In the genomic region with DNA sequence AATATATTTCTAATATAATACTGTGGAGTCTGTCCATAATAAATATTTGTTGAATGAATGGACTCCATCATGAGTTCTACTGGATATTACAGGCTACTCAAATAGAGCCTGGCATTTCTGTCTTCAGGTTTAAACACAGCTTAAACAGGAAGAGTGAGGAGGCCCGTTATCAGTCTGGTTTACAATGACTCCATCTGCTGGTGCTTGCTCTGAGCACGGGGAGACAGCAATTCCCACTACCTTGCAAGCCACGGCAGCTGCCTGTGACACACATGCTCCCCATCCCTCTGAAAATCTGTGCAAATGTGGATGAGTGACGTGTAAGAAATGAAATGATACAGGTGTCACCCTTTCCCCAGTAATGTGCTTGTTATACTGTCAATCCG, we compare ENCODE assay signal across 11 cellular contexts.
DNase-seq lines count a peak whose midpoint lies in the region; ATAC-seq, FAIRE-seq and TF ChIP-seq lines count a peak whose summit lies in the region.
"Had no signal": no experiment of that assay in that cellular context is flagged by ENCODE, and none has a peak within 500 bp of the region (broad histone marks: within the 10 kb centered on the region; RNA-seq: fewer than 3 reads in every experiment).

No MANE protein-coding gene starts in this region.

- H3K79me2 ChIP-seq in endothelial cell of umbilical vein (ENCODE audit: control insufficient read depth, insufficient read depth, low read length), result no peaks in the 10 kb centered on the region

- H3K4me3 ChIP-seq in endothelial cell of umbilical vein (replicated peaks in 1 of 3; ENCODE audit: insufficient read depth in 1 of 3, low read depth in 1 of 3, low read length in 3 of 3) (no peak overlapping the region), adrenal gland (no peak overlapping the region)
- H3K4me3 ChIP-seq: suprapubic skin had no signal

- H3K4me2 ChIP-seq in endothelial cell of umbilical vein (ENCODE audit: insufficient read depth, low read length), result no peak overlapping the region

- H3K4me1 Mint-ChIP-seq in activated CD4-positive, alpha-beta memory T cell treated with anti-CD3 and anti-CD28 coated beads for 36 hours (ENCODE audit: low read depth), result no peaks in the 10 kb centered on the region

- WGBS in adrenal gland, 4 donors, result 59 to 80% (median 69%) methylated on average over 5 of the region's 5 CpGs

- H3K4me1 ChIP-seq in endothelial cell of umbilical vein (ENCODE audit: control insufficient read depth, extremely low read depth, insufficient read depth, low read length), result peaks cover 3% of the 10 kb centered on the region
- no peaks in the 10 kb centered on the region for H3K4me1 ChIP-seq in adrenal gland (replicated peaks in 1 of 2)
- H3K4me1 ChIP-seq: suprapubic skin had no signal

- no peak overlapping the region for H3K4me3 Mint-ChIP-seq in activated CD4-positive, alpha-beta memory T cell treated with anti-CD3 and anti-CD28 coated beads for 36 hours

- peak; percentile 74 for FAIRE-seq in endothelial cell of umbilical vein (lab: Jason Lieb, UNC)

- TF ChIP-seq CTCF in endothelial cell of umbilical vein (IDR thresholded peaks at IDR 0.05; ENCODE audit: extremely low read depth in 1 of 2, insufficient read depth in 1 of 2, low read depth in 1 of 2, low read length in 2 of 2) (peak in 1 of 2 donors; percentile 4), adrenal gland (IDR thresholded peaks at IDR 0.05) (no peak)

- ATAC-seq in HG03280 (IDR thresholded peaks at IDR 0.05; ENCODE audit: unreplicated experiment) (no peak), HG02759 (IDR thresholded peaks at IDR 0.05; ENCODE audit: unreplicated experiment) (no peak)

- H3K9me3 ChIP-seq in endothelial cell of umbilical vein (replicated peaks; ENCODE audit: control insufficient read depth, insufficient read depth, low read length) (no peaks in the 10 kb centered on the region), adrenal gland (replicated peaks in 1 of 3) (no peaks in the 10 kb centered on the region)
- H3K9me3 ChIP-seq: suprapubic skin had no signal

- no peak overlapping the region for H3K27ac Mint-ChIP-seq in activated CD4-positive, alpha-beta memory T cell treated with anti-CD3 and anti-CD28 coated beads for 36 hours
- H3K27ac Mint-ChIP-seq: activated naive CD4-positive, alpha-beta T cell treated with anti-CD3 and anti-CD28 coated beads, Interleukin-2, amount 50 U/mL, for 72 hours had no signal

- peak overlapping the region; percentile 2 for H3K27ac ChIP-seq in endothelial cell of umbilical vein (ENCODE audit: insufficient read depth, low read depth, low read length)
- H3K27ac ChIP-seq in adrenal gland, result no peak overlapping the region
- H3K27ac ChIP-seq: suprapubic skin had no signal

- no peak overlapping the region for H2AFZ ChIP-seq in endothelial cell of umbilical vein (ENCODE audit: low read depth, low read length)

- H3K36me3 Mint-ChIP-seq in activated CD4-positive, alpha-beta memory T cell treated with anti-CD3 and anti-CD28 coated beads for 36 hours, result no peaks in the 10 kb centered on the region

- no peak overlapping the region for H3K9ac ChIP-seq in endothelial cell of umbilical vein (replicated peaks; ENCODE audit: extremely low read depth, insufficient read depth, low read length)

- DNase-seq in EL (peak; percentile 17), NCI-H1694 treated with DMSO at 0.1 percent for 48 hours (lab: John Stamatoyannopoulos, UW) (peak; percentile 34), endothelial cell of umbilical vein (ENCODE audit: low read depth, low spot score) (peak; percentile 26), midbrain (lab: John Stamatoyannopoulos, UW) (peak; percentile 22), adrenal gland (no peak)
- DNase-seq in activated CD4-positive, alpha-beta memory T cell treated with anti-CD3 and anti-CD28 coated beads for 36 hours, result no peak
- DNase-seq: T-helper 1 cell had no signal

- intact Hi-C loops in endothelial cell of umbilical vein (cut with micrococcal nuclease) (loop anchor here (1.0 to 5.0 kb wide), 3 partner anchors 93 to 556 kb away; no protein-coding TSS in a partner anchor), adrenal gland (cut with DNase I) (loop anchor here in 1 of 2 donors (10.0 kb wide), 1 partner anchor 91 kb away; no protein-coding TSS in a partner anchor)
- intact Hi-C loops in activated CD4-positive, alpha-beta memory T cell treated with anti-CD3 and anti-CD28 coated beads for 36 hours (cut with micrococcal nuclease), result loop anchor here (1.0 to 10.0 kb wide), 2 partner anchors 104 to 639 kb away; no protein-coding TSS in a partner anchor

- BruUV-seq in endothelial cell of umbilical vein (replicated peaks; lab: Mats Ljungman, UMichigan), result TSS peak; percentile 2

- H3K27me3 ChIP-seq in endothelial cell of umbilical vein (ENCODE audit: control insufficient read depth in 2 of 2, insufficient read depth in 2 of 2, low read length in 2 of 2) (no peaks in the 10 kb centered on the region), adrenal gland (no peaks in the 10 kb centered on the region)
- H3K27me3 ChIP-seq: suprapubic skin had no signal

- TF ChIP-seq POLR2A in endothelial cell of umbilical vein (IDR thresholded peaks at IDR 0.05; ENCODE audit: low read depth, low read length), result no peak
- TF ChIP-seq POLR2A in adrenal gland (IDR thresholded peaks at IDR 0.05), result no peak

- H3K27me3 Mint-ChIP-seq in activated CD4-positive, alpha-beta memory T cell treated with anti-CD3 and anti-CD28 coated beads for 36 hours, result peaks cover 3% of the 10 kb centered on the region

- no peaks in the 10 kb centered on the region for H3K9me3 Mint-ChIP-seq in activated CD4-positive, alpha-beta memory T cell treated with anti-CD3 and anti-CD28 coated beads for 36 hours

- dilution Hi-C loops in endothelial cell of umbilical vein (cut with MboI; ENCODE audit: extremely low pct_ligation_motif_present, low sequenced_read_pairs), result no loop called here

- H3K36me3 ChIP-seq in endothelial cell of umbilical vein (ENCODE audit: control insufficient read depth in 2 of 2, extremely low read depth in 1 of 2, insufficient read depth in 2 of 2, low read length in 2 of 2), result peaks cover 8 to 13% of the 10 kb centered on the region in 2 experiments
- no peaks in the 10 kb centered on the region for H3K36me3 ChIP-seq in adrenal gland (replicated peaks in 1 of 2)
- H3K36me3 ChIP-seq: suprapubic skin had no signal

- no peaks in the 10 kb centered on the region for H4K20me1 ChIP-seq in endothelial cell of umbilical vein (replicated peaks; ENCODE audit: control insufficient read depth, extremely low read depth, insufficient read depth, low read length)

- H3K9me1 ChIP-seq in endothelial cell of umbilical vein (replicated peaks; ENCODE audit: control insufficient read depth, extremely low read depth, insufficient read depth, low read length), result no peaks in the 10 kb centered on the region

- POLR2A ChIA-PET in endothelial cell of umbilical vein (lab: Charles Lee), result interaction anchor here (0.9 kb wide), 1 partner anchor 594 kb away, joined by 7 read pairs; a partner anchor contains a TSS
- POLR2A ChIA-PET in activated CD4-positive, alpha-beta memory T cell treated with anti-CD3 and anti-CD28 coated beads for 36 hours (lab: Charles Lee), result no interaction called here

- CTCF ChIA-PET in endothelial cell of umbilical vein (lab: Charles Lee), result interaction anchor here (0.7 to 3.5 kb wide), 45 partner anchors 8 to 641 kb away, joined by 3 to 29 read pairs (median 4); no protein-coding TSS in a partner anchor
- CTCF ChIA-PET in activated CD4-positive, alpha-beta memory T cell treated with anti-CD3 and anti-CD28 coated beads for 36 hours (lab: Charles Lee), result interaction anchor here (1.2 kb wide), 1 partner anchor 102 kb away, joined by 7 read pairs; no protein-coding TSS in a partner anchor

TF ChIP-seq in endothelial cell of umbilical vein, 7 proteins besides CTCF, POLR2A, EP300 and RAD21:
- TF ChIP-seq GATA2 (IDR thresholded peaks at IDR 0.05; ENCODE audit: insufficient read depth, insufficient read length, low read depth, low read length), result no peak
- no peak for TF ChIP-seq MYC (IDR thresholded peaks at IDR 0.05; ENCODE audit: low read depth, low read length)
- no peak for TF ChIP-seq FOS (IDR thresholded peaks at IDR 0.05; ENCODE audit: borderline replicate concordance, insufficient read depth, low read length)
- no peak for TF ChIP-seq EZH2 (IDR thresholded peaks at IDR 0.05; ENCODE audit: borderline replicate concordance, low read depth, low read length, severe bottlenecking)
- TF ChIP-seq, protein P1, sequence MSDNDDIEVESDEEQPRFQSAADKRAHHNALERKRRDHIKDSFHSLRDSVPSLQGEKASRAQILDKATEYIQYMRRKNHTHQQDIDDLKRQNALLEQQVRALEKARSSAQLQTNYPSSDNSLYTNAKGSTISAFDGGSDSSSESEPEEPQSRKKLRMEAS (IDR thresholded peaks at IDR 0.05; ENCODE audit: insufficient read depth, insufficient read length), result no peak
- no peak for TF ChIP-seq JUN (IDR thresholded peaks at IDR 0.05; ENCODE audit: borderline replicate concordance, insufficient read depth, insufficient read length, low read depth)
- no peak for TF ChIP-seq POLR2AphosphoS5 (IDR thresholded peaks at IDR 0.05; ENCODE audit: insufficient read depth, low read depth, low read length)

Comparison
In these comparisons a context has a peak if more than half of its experiments do, and no peak if none do; other contexts are left out.
1. DNase-seq: peak in EL (single experiment), NCI-H1694 treated with DMSO at 0.1 percent for 48 hours (single experiment), endothelial cell of umbilical vein (single experiment) and midbrain (single experiment); none in adrenal gland (0 of 7) and activated CD4-positive, alpha-beta memory T cell treated with anti-CD3 and anti-CD28 coated beads for 36 hours (single experiment).